Comparison of ENCODE assay signal across 20 cellular contexts in the genomic region with DNA sequence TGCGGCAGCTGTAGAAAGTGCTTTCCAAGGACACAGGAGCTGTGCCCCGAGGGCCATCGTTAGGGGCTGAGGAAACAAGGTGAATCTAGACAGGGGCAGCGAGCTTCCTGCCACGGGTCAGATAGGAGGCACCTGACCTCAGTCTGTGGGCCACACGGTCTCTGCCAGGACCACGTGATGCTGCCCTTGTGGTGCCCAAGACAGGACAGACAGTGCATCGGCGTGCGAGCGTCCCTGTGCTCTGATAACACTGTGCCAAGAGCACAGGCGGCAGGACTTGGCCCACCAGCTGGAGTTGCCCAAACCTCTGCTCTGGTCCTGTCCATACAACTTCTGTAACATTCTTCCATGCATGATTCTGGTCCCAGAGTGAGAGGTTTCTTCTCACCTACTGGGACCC.
DNase-seq lines count a peak whose midpoint lies in the region; ATAC-seq and TF ChIP-seq lines count a peak whose summit lies in the region.
"Had no signal": no experiment of that assay in that cellular context is flagged by ENCODE, and none has a peak within 500 bp of the region (broad histone marks: within the 10 kb centered on the region; RNA-seq: fewer than 3 reads in every experiment).

No MANE protein-coding gene starts in this region.

- H3K27ac ChIP-seq in heart left ventricle (peak overlapping the region in 3 of 12 donors; percentile 54 to 69 (median 60)), layer of hippocampus (ENCODE audit: low read depth, low read length) (peak overlapping the region; percentile 22), psoas muscle (no peak overlapping the region), brain microvascular endothelial cell (no peak overlapping the region), Karpas-422 (ENCODE audit: low read length) (no peak overlapping the region)

- H3K4me1 ChIP-seq in heart left ventricle (peaks cover 0 to 10% (median 0%) of the 10 kb centered on the region in 12 donors), psoas muscle (no peaks in the 10 kb centered on the region), Karpas-422 (ENCODE audit: low read length) (peaks cover 15% of the 10 kb centered on the region)
- H3K4me1 ChIP-seq: BE2C had no signal

- no peak overlapping the region for H3K4me2 ChIP-seq in Karpas-422 (ENCODE audit: low read depth, low read length, poor library complexity, severe bottlenecking)

- intact Hi-C loops in heart left ventricle (cut with DNase I), result no loop called here
- intact Hi-C loops in left cardiac atrium (cut with DNase I), result no loop called here
- intact Hi-C loops in psoas muscle (cut with DNase I), result no loop called here

- peak in 4 of 5 donors; percentile 50 to 79 (median 58) for DNase-seq in heart left ventricle
- DNase-seq in left cardiac atrium, result peak; percentile 62
- peak in 1 of 2 donors; percentile 58 for DNase-seq in psoas muscle
- no peak for DNase-seq in brain microvascular endothelial cell
- no peak for DNase-seq in Karpas-422
- DNase-seq: ACHN; BE2C; C1 segment of cervical spinal cord; CD4-positive, CD25-positive, alpha-beta regulatory T cell; CD8-positive, alpha-beta memory T cell; COR-L47; DMS 273 treated with DMSO at 0.1 percent for 48 hours; DMS53; DND-41; EL; GOT3; H7 had no signal

- H3K36me3 ChIP-seq in heart left ventricle (peaks cover 0 to 66% (median 42%) of the 10 kb centered on the region in 9 donors), psoas muscle (ENCODE audit: insufficient read depth in 1 of 2, low read depth in 1 of 2) (peaks cover 2 to 81% of the 10 kb centered on the region in 2 donors), brain microvascular endothelial cell (replicated peaks) (no peaks in the 10 kb centered on the region), Karpas-422 (ENCODE audit: insufficient read depth, low read length) (no peaks in the 10 kb centered on the region)

- no peak for TF ChIP-seq CTCF in heart left ventricle (IDR thresholded peaks at IDR 0.05)
- no peak for TF ChIP-seq CTCF in psoas muscle (IDR thresholded peaks at IDR 0.05)
- no peak for TF ChIP-seq CTCF in brain microvascular endothelial cell (IDR thresholded peaks at IDR 0.05; ENCODE audit: low read depth, low read length, missing control alignments)

- no peaks in the 10 kb centered on the region for H4K20me1 ChIP-seq in Karpas-422 (ENCODE audit: insufficient read depth, low read depth, low read length)

- in situ Hi-C loops in brain microvascular endothelial cell (cut with HindIII; ENCODE audit: low pct_ligation_motif_present, low sequenced_read_pairs), result no loop called here

- H3K27me3 ChIP-seq in heart left ventricle (no peaks in the 10 kb centered on the region), layer of hippocampus (ENCODE audit: control insufficient read depth, insufficient read depth, low read length) (no peaks in the 10 kb centered on the region), psoas muscle (ENCODE audit: insufficient read depth in 3 of 3, low read length in 2 of 3) (no peaks in the 10 kb centered on the region), brain microvascular endothelial cell (replicated peaks) (no peaks in the 10 kb centered on the region), Karpas-422 (ENCODE audit: low read length) (no peaks in the 10 kb centered on the region)
- H3K27me3 ChIP-seq: BE2C had no signal

- no peak overlapping the region for H2AFZ ChIP-seq in Karpas-422 (ENCODE audit: low read length)

- H3K9me2 ChIP-seq in Karpas-422 (replicated peaks; ENCODE audit: insufficient read depth, low read length), result no peaks in the 10 kb centered on the region

- ATAC-seq in heart left ventricle (peak; percentile 93 to 96 (median 94)), left cardiac atrium (peak; percentile 79 to 86), psoas muscle (peak; percentile 32 to 59 (median 50)), HG03342 (IDR thresholded peaks at IDR 0.05; ENCODE audit: unreplicated experiment) (no peak)
- ATAC-seq: GM12878 had no signal

- no peaks in the 10 kb centered on the region for H3K9me3 ChIP-seq in heart left ventricle
- H3K9me3 ChIP-seq in psoas muscle, result no peaks in the 10 kb centered on the region
- no peaks in the 10 kb centered on the region for H3K9me3 ChIP-seq in Karpas-422 (ENCODE audit: low read length)
- H3K9me3 ChIP-seq: BE2C had no signal

- no peak overlapping the region for H3K9ac ChIP-seq in Karpas-422 (ENCODE audit: low read length)

- WGBS in heart left ventricle, 4 donors, result 53 to 71% (median 63%) methylated on average over 4 to 12 of the region's 12 CpGs
- 73 to 84% (median 81%) methylated on average over 12 of the region's 12 CpGs for WGBS in psoas muscle, 3 donors

- no peaks in the 10 kb centered on the region for H3K79me2 ChIP-seq in Karpas-422 (ENCODE audit: low read length)

- no peak for TF ChIP-seq POLR2A in heart left ventricle (IDR thresholded peaks at IDR 0.05)

- H3K4me3 ChIP-seq in heart left ventricle, result no peak overlapping the region
- no peak overlapping the region for H3K4me3 ChIP-seq in psoas muscle
- H3K4me3 ChIP-seq in brain microvascular endothelial cell (ENCODE audit: low read depth, low read length), result no peak overlapping the region
- no peak overlapping the region for H3K4me3 ChIP-seq in Karpas-422 (ENCODE audit: low read length)
- H3K4me3 ChIP-seq: GM12878 had no signal

Comparison
In these comparisons a context has a peak if more than half of its experiments do, and no peak if none do; other contexts are left out.
1. DNase-seq: peak in heart left ventricle (4 of 5) and left cardiac atrium (single experiment); none in brain microvascular endothelial cell (single experiment) and Karpas-422 (single experiment).